25 cellular contexts compared by ENCODE assay signal in the genomic region with DNA sequence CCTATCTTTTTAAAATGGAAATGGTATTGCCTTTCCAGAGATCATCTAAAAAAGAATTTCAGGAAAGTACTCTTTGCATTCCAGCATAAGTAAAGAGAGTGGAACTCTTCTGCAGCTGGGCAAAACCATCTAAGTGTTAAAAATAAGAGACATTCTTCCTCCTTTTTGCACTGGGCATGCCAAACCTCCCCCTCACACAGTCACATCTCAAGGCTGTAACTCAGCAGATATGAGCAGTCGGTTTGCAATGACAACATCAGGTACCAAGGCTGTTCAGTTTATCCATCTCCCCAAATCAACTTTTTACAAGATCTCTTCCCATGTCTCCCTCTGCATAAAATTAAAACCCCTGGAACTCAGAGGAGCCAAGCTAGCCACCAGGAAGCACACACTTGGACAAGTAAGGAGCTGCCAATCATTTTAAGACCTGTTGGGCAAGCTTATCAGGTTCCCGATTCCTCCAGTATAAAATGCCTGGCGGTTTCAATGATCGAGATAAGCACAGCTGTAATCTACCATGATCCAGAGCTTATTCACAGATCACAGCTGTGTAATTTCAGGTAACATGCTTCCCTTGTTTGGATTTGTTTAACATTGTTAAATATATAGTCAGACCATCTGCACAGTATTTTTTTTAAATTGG. TPM values are rescaled to one million over a fixed set of nuclear protein-coding genes. Genes with fewer than 3 reads are reported as not detected.
A peak's percentile ranks its signal among the peaks of the same experiment; 100 is the strongest.
DNase-seq lines count a peak whose midpoint lies in the region; FAIRE-seq and TF ChIP-seq lines count a peak whose summit lies in the region.
"Had no signal": no experiment of that assay in that cellular context is flagged by ENCODE, and none has a peak within 500 bp of the region (broad histone marks: within the 10 kb centered on the region; RNA-seq: fewer than 3 reads in every experiment).

No MANE protein-coding gene starts in this region.

- no peak overlapping the region for H3K27ac Mint-ChIP-seq in mesothelial cell of epicardium
- no peak overlapping the region for H3K27ac Mint-ChIP-seq in CD8-positive, alpha-beta memory T cell
- H3K27ac Mint-ChIP-seq: memory B cell had no signal

- DNase-seq in DMS79 treated with DMSO at 0.1 percent for 48 hours (lab: John Stamatoyannopoulos, UW) (peak; percentile 64), DMS79 (lab: John Stamatoyannopoulos, UW) (no peak), NCI-H146 treated with DMSO at 0.1 percent for 48 hours (lab: John Stamatoyannopoulos, UW; ENCODE audit: unreplicated experiment) (peak; percentile 61), bronchial epithelial cell (ENCODE audit: low read depth) (peak; percentile 53), stomach (peak; percentile 63), mesothelial cell of epicardium (ENCODE audit: low spot score in 2 of 2, unreplicated experiment in 2 of 2) (no peak), HCEC 1CT (no peak)
- DNase-seq in CD8-positive, alpha-beta memory T cell = no peak
- DNase-seq: 8988T; activated CD4-positive, alpha-beta T cell treated with anti-CD3 and anti-CD28 coated beads for 1 hour; activated effector memory CD4-positive, alpha-beta T cell treated with Interleukin-2 at 50 U/mL for 16 hours; BE2C; central memory CD4-positive, alpha-beta T cell; DND-41; head of caudate nucleus; KG1; naive thymus-derived CD8-positive, alpha-beta T cell; NCI-H1048; NCI-H446; posterior cingulate gyrus; stimulated activated CD4-positive, alpha-beta T cell treated with anti-CD3 and anti-CD28 coated beads, Interleukin-4, amount 100 ng/mL, for 1 hour; T-helper 9 cell had no signal

- no peaks in the 10 kb centered on the region for H3K9me3 Mint-ChIP-seq in mesothelial cell of epicardium
- H3K9me3 Mint-ChIP-seq in CD8-positive, alpha-beta memory T cell = no peaks in the 10 kb centered on the region
- H3K9me3 Mint-ChIP-seq: memory B cell; naive thymus-derived CD8-positive, alpha-beta T cell had no signal

- peaks cover 11% of the 10 kb centered on the region for H3K4me1 Mint-ChIP-seq in mesothelial cell of epicardium
- H3K4me1 Mint-ChIP-seq in CD8-positive, alpha-beta memory T cell = no peaks in the 10 kb centered on the region
- H3K4me1 Mint-ChIP-seq: memory B cell; naive thymus-derived CD8-positive, alpha-beta T cell had no signal

- H3K36me3 ChIP-seq in bronchial epithelial cell (ENCODE audit: control insufficient read depth, insufficient read depth, low read length) (no peaks in the 10 kb centered on the region), stomach (no peaks in the 10 kb centered on the region)
- H3K36me3 ChIP-seq in CD8-positive, alpha-beta memory T cell (ENCODE audit: insufficient read depth, low read length) = no peaks in the 10 kb centered on the region
- H3K36me3 ChIP-seq: BE2C had no signal

- 21 to 40% (median 31%) methylated on average over 4 of the region's 4 CpGs for WGBS in stomach, 5 donors

- no peak for FAIRE-seq in bronchial epithelial cell (lab: Jason Lieb, UNC)

- intact Hi-C loops in stomach (cut with DNase I; ENCODE audit: low total_unique reads) = no loop called here

- H3K27ac ChIP-seq in stomach = no peak overlapping the region
- H3K27ac ChIP-seq in CD8-positive, alpha-beta memory T cell (ENCODE audit: low read depth, low read length) = no peak overlapping the region
- H3K27ac ChIP-seq: SK-N-MC had no signal

- H3K27me3 Mint-ChIP-seq in mesothelial cell of epicardium (ENCODE audit: low read depth) = no peaks in the 10 kb centered on the region
- no peaks in the 10 kb centered on the region for H3K27me3 Mint-ChIP-seq in CD8-positive, alpha-beta memory T cell
- H3K27me3 Mint-ChIP-seq: memory B cell had no signal

- H3K36me3 Mint-ChIP-seq in mesothelial cell of epicardium = no peaks in the 10 kb centered on the region
- no peaks in the 10 kb centered on the region for H3K36me3 Mint-ChIP-seq in CD8-positive, alpha-beta memory T cell
- H3K36me3 Mint-ChIP-seq: memory B cell; naive thymus-derived CD8-positive, alpha-beta T cell had no signal

- no peak overlapping the region for H3K4me3 ChIP-seq in bronchial epithelial cell (ENCODE audit: low read depth, low read length)
- H3K4me3 ChIP-seq in stomach = no peak overlapping the region
- no peak overlapping the region for H3K4me3 ChIP-seq in CD8-positive, alpha-beta memory T cell (ENCODE audit: low read length)
- H3K4me3 ChIP-seq: SK-N-MC had no signal

- H3K9me3 ChIP-seq in stomach = no peaks in the 10 kb centered on the region
- H3K9me3 ChIP-seq in CD8-positive, alpha-beta memory T cell (ENCODE audit: low read length) = no peaks in the 10 kb centered on the region
- H3K9me3 ChIP-seq: BE2C had no signal

- H3K4me1 ChIP-seq in stomach = peaks cover 0 to 12% (median 2%) of the 10 kb centered on the region in 4 donors
- no peaks in the 10 kb centered on the region for H3K4me1 ChIP-seq in CD8-positive, alpha-beta memory T cell (ENCODE audit: insufficient read depth, low read length)

- TF ChIP-seq CTCF in bronchial epithelial cell (IDR thresholded peaks at IDR 0.05; ENCODE audit: insufficient read depth, low read length, severe bottlenecking) (no peak), stomach (IDR thresholded peaks at IDR 0.05) (no peak), mesothelial cell of epicardium (IDR thresholded peaks at IDR 0.05; ENCODE audit: unreplicated experiment) (no peak)

- no peak for TF ChIP-seq POLR2A in stomach (IDR thresholded peaks at IDR 0.05)

- TF ChIP-seq EP300 in stomach (IDR thresholded peaks at IDR 0.05) = no peak

- POLR2A ChIA-PET in CD8-positive, alpha-beta memory T cell (lab: Charles Lee) = no interaction called here

- no peak overlapping the region for H3K4me3 Mint-ChIP-seq in mesothelial cell of epicardium
- no peak overlapping the region for H3K4me3 Mint-ChIP-seq in CD8-positive, alpha-beta memory T cell
- H3K4me3 Mint-ChIP-seq: memory B cell; naive thymus-derived CD8-positive, alpha-beta T cell had no signal

- H3K27me3 ChIP-seq in bronchial epithelial cell (ENCODE audit: control insufficient read depth, insufficient read depth, low read length) (peaks cover 1% of the 10 kb centered on the region), stomach (peaks cover 0 to 2% (median 0%) of the 10 kb centered on the region in 3 donors)
- no peaks in the 10 kb centered on the region for H3K27me3 ChIP-seq in CD8-positive, alpha-beta memory T cell (ENCODE audit: insufficient read depth, low read length, poor library complexity, severe bottlenecking)
- H3K27me3 ChIP-seq: BE2C had no signal

- CTCF ChIA-PET in CD8-positive, alpha-beta memory T cell (lab: Charles Lee) = no interaction called here

RNA-seq across cellular contexts. Expression of gene ID4, which starts 23.2 kb away (rescaled TPM):
- total RNA-seq in bronchial epithelial cell = 1.6 and 2.8 TPM in 2 replicates
- 10 to 100 TPM in 3 of 5 donors, 1 to 10 TPM in 1, not detected in 1; 5.3 to 86.5 (median 22.8) TPM for total RNA-seq in stomach
- polyA plus RNA-seq in stomach = 10 to 100 TPM in 2 of 3 donors, 1 to 10 TPM in 1; 7.4 to 18.8 (median 18.2) TPM
- 114 to 123 TPM (median 115 TPM) in 3 replicates for total RNA-seq in mesothelial cell of epicardium
- total RNA-seq in CD8-positive, alpha-beta memory T cell = not detected
- not detected for polyA plus RNA-seq in CD8-positive, alpha-beta memory T cell
- total RNA-seq: activated CD8-positive, alpha-beta memory T cell treated with anti-CD3 and anti-CD28 coated beads for 36 hours; naive thymus-derived CD8-positive, alpha-beta T cell had no signal
- polyA plus RNA-seq: naive thymus-derived CD8-positive, alpha-beta T cell had no signal

Comparison
In these comparisons a context has a peak if more than half of its experiments do, and no peak if none do; other contexts are left out.
1. DNase-seq: peak in DMS79 treated with DMSO at 0.1 percent for 48 hours (single experiment), NCI-H146 treated with DMSO at 0.1 percent for 48 hours (single experiment), bronchial epithelial cell (single experiment) and stomach (single experiment); none in DMS79 (single experiment), mesothelial cell of epicardium (0 of 2), HCEC 1CT (single experiment) and CD8-positive, alpha-beta memory T cell (0 of 5).